21 cellular contexts compared by ENCODE assay signal in the genomic region with DNA sequence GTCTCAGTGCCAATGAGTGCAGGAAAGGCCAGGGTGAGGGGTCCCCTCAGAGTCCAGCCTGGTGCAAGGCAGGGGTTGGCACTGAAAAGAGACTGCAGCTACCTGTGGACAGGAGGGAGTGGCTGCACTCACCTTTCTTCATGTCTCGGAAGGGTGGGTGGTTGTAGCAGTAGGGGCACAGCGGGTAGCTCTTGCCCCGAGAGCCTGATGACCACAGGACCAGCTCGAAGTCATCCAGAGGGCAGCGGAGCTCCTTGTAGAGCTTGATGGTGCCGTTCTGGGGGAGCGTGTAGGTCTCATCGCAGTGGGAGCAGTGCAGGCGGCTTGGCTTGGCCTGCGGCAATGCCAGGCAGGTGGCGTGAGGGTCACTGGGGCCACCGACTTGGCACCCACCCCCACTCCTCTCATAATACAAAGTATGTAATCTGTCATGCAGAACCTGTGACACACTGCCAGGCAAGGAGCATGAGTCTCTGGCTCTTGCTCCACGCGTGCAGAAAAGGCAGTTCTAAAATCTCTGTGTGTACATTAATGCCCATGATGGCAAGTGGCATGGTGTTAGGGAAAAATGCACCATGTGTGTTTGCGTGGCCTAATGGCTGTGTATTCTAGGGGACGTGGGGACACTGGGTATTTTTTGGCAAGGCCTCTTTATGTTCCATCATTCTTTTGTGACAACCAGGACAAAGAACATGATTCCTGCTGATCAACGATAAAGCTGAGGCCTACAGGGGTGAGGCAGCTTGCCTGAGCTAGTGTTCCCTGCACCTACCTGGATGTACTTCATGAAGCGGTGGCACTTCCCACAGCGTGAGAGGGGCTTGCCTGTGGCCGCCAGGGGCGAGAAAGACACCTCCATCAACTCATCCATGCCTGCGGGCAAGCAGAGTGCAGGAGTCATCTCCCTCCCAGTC. TPM values are rescaled to one million over a fixed set of nuclear protein-coding genes. Genes with fewer than 3 reads are reported as not detected.
DNase-seq lines count a peak whose midpoint lies in the region; ATAC-seq, FAIRE-seq and TF ChIP-seq lines count a peak whose summit lies in the region.
"Had no signal": no experiment of that assay in that cellular context is flagged by ENCODE, and none has a peak within 500 bp of the region (broad histone marks: within the 10 kb centered on the region; RNA-seq: fewer than 3 reads in every experiment).

No MANE protein-coding gene starts in this region.

- H3K4me3 Mint-ChIP-seq in endothelial cell (ENCODE audit: unreplicated experiment), result no peak overlapping the region
- H3K4me3 Mint-ChIP-seq: CD4-positive, CD25-positive, alpha-beta regulatory T cell; CD8-positive, alpha-beta memory T cell; GM23338 had no signal

- TF ChIP-seq EP300 in HepG2 (IDR thresholded peaks at IDR 0.05; ENCODE audit: low read depth in 2 of 2, low read length in 2 of 2) (no peak), HepG2 (CRISPR knock-in tag; IDR thresholded peaks at IDR 0.05; ENCODE audit: borderline replicate concordance) (no peak)

- H3K27ac Mint-ChIP-seq in endothelial cell (ENCODE audit: unreplicated experiment), result peak overlapping the region; percentile 41
- H3K27ac Mint-ChIP-seq: CD4-positive, CD25-positive, alpha-beta regulatory T cell; GM23338 had no signal

- no peak overlapping the region for H3K4ac ChIP-seq in neuronal stem cell (ENCODE audit: low read length)

- H2AK5ac ChIP-seq in neuronal stem cell (ENCODE audit: low read depth, low read length), result no peak overlapping the region

- no peaks in the 10 kb centered on the region for H3K9me3 ChIP-seq in HepG2 (ENCODE audit: low read length)
- no peaks in the 10 kb centered on the region for H3K9me3 ChIP-seq in right lobe of liver
- no peaks in the 10 kb centered on the region for H3K9me3 ChIP-seq in neuronal stem cell (replicated peaks in 1 of 2; ENCODE audit: control insufficient read depth in 2 of 2, insufficient read depth in 1 of 2, low read depth in 1 of 2, low read length in 2 of 2)
- H3K9me3 ChIP-seq: BE2C had no signal

- H2BK12ac ChIP-seq in neuronal stem cell (ENCODE audit: low read length), result no peak overlapping the region

- DNase-seq in HepG2 (ENCODE audit: low spot score) (no peak), right lobe of liver (no peak), endothelial cell (ENCODE audit: low spot score) (no peak), neuronal stem cell (ENCODE audit: low spot score) (no peak), A172 (ENCODE audit: low spot score) (no peak), GM13977 (ENCODE audit: low spot score) (no peak)
- DNase-seq: 8988T; BE2C; C1 segment of cervical spinal cord; CD4-positive, CD25-positive, alpha-beta regulatory T cell; CD8-positive, alpha-beta memory T cell; COR-L47; DMS 273 treated with DMSO at 0.1 percent for 48 hours; DMS53; DND-41; EL; HCEC 1CT had no signal

- ATAC-seq in HepG2, result no peak
- ATAC-seq in right lobe of liver, result no peak
- no peak for ATAC-seq in GM21526 (IDR thresholded peaks at IDR 0.05; ENCODE audit: low FRiP score, unreplicated experiment)
- ATAC-seq: GM23338 had no signal

- H3K27ac ChIP-seq in HepG2 (ENCODE audit: extremely low read length, insufficient read depth, low read length), result no peak overlapping the region
- H3K27ac ChIP-seq in right lobe of liver, result no peak overlapping the region
- no peak overlapping the region for H3K27ac ChIP-seq in neuronal stem cell (replicated peaks; ENCODE audit: low read length)

- H2BK120ac ChIP-seq in neuronal stem cell (ENCODE audit: low read depth, low read length), result no peak overlapping the region

- no peak for FAIRE-seq in HepG2 (lab: Jason Lieb, UNC)
- FAIRE-seq: GM18507, H54 had no signal

- no peak overlapping the region for H3K4me3 ChIP-seq in HepG2 (replicated peaks in 1 of 3; ENCODE audit: insufficient read depth in 1 of 3, low read depth in 2 of 3, low read length in 3 of 3)
- no peak overlapping the region for H3K4me3 ChIP-seq in right lobe of liver
- H3K4me3 ChIP-seq in neuronal stem cell (ENCODE audit: low read length in 2 of 2), result no peak overlapping the region
- H3K4me3 ChIP-seq: GM23338 had no signal

- H3K4me1 Mint-ChIP-seq in endothelial cell (ENCODE audit: unreplicated experiment), result no peaks in the 10 kb centered on the region
- H3K4me1 Mint-ChIP-seq: CD4-positive, CD25-positive, alpha-beta regulatory T cell; CD8-positive, alpha-beta memory T cell; GM23338 had no signal

- H3K4me1 ChIP-seq in HepG2 (ENCODE audit: insufficient read depth, low read length) (no peaks in the 10 kb centered on the region), right lobe of liver (no peaks in the 10 kb centered on the region), neuronal stem cell (ENCODE audit: control insufficient read depth in 2 of 2, insufficient read depth in 1 of 2, low read depth in 1 of 2, low read length in 2 of 2) (no peaks in the 10 kb centered on the region)
- H3K4me1 ChIP-seq: BE2C had no signal

- no peak overlapping the region for H4K91ac ChIP-seq in neuronal stem cell (ENCODE audit: low read depth, low read length, poor library complexity)

- CTCF ChIA-PET in HepG2 (lab: Yijun Ruan, JAX; ENCODE audit: low intra/inter-chr PET ratio, low total read pairs), result no interaction called here

- no peak overlapping the region for H3K14ac ChIP-seq in neuronal stem cell (ENCODE audit: low read length)

- no peak overlapping the region for H2AFZ ChIP-seq in HepG2 (ENCODE audit: low read length)
- H2AFZ ChIP-seq in neuronal stem cell (ENCODE audit: low read length), result no peak overlapping the region
- H2AFZ ChIP-seq: GM23338 had no signal

- TF ChIP-seq POLR2A in HepG2 (IDR thresholded peaks at IDR 0.05; ENCODE audit: insufficient read depth in 1 of 2, low read depth in 2 of 2, low read length in 2 of 2) (no peak; a peak in 1 of 4 replicates), right lobe of liver (IDR thresholded peaks at IDR 0.05) (no peak)

- H3K27me3 ChIP-seq in HepG2 (ENCODE audit: control insufficient read depth in 1 of 2, insufficient read depth in 2 of 2, low read length in 2 of 2), result no peaks in the 10 kb centered on the region
- H3K27me3 ChIP-seq in right lobe of liver, result no peaks in the 10 kb centered on the region
- no peaks in the 10 kb centered on the region for H3K27me3 ChIP-seq in neuronal stem cell (ENCODE audit: control insufficient read depth in 3 of 3, insufficient read depth in 3 of 3, low read depth in 1 of 3, low read length in 3 of 3)
- H3K27me3 ChIP-seq: BE2C had no signal

- TSS peak; percentile 34 for BruUV-seq in HepG2 (replicated peaks; lab: Mats Ljungman, UMichigan)

- H3K79me1 ChIP-seq in neuronal stem cell (ENCODE audit: low read depth, low read length), result no peaks in the 10 kb centered on the region

- H3K36me3 ChIP-seq in HepG2 (replicated peaks in 1 of 2; ENCODE audit: control insufficient read depth in 1 of 2, insufficient read depth in 2 of 2, low read length in 2 of 2), result peaks cover 12 to 29% of the 10 kb centered on the region in 2 experiments; a peak in 3 of 5 replicates
- H3K36me3 ChIP-seq in right lobe of liver, result peaks cover 0 to 39% (median 7%) of the 10 kb centered on the region in 4 donors
- H3K36me3 ChIP-seq in neuronal stem cell (replicated peaks in 1 of 2; ENCODE audit: control insufficient read depth in 2 of 2, insufficient read depth in 2 of 2, low read length in 2 of 2), result peaks cover 38 to 55% of the 10 kb centered on the region in 2 donors

- H4K20me1 ChIP-seq in HepG2 (ENCODE audit: insufficient read depth, low read length), result no peaks in the 10 kb centered on the region

- TF ChIP-seq CTCF in HepG2 (CRISPR knock-in tag; IDR thresholded peaks at IDR 0.05) (no peak), right lobe of liver (IDR thresholded peaks at IDR 0.05) (no peak), endothelial cell (IDR thresholded peaks at IDR 0.05; ENCODE audit: unreplicated experiment) (no peak), GM13977 (IDR thresholded peaks at IDR 0.05; ENCODE audit: extremely low read depth, insufficient read depth, missing control alignments) (no peak)

- H2BK5ac ChIP-seq in neuronal stem cell (ENCODE audit: low read length), result no peak overlapping the region

- H3K36me3 Mint-ChIP-seq in endothelial cell (ENCODE audit: low read depth, unreplicated experiment), result peaks cover 14% of the 10 kb centered on the region

- peak overlapping the region; percentile 40 for H3K23ac ChIP-seq in neuronal stem cell (ENCODE audit: low read depth, low read length, poor library complexity)

- H3K9ac ChIP-seq in HepG2 (ENCODE audit: insufficient read depth, low read depth, low read length) (no peak overlapping the region), neuronal stem cell (ENCODE audit: low read depth, low read length, poor library complexity) (peak overlapping the region; percentile 12)

- WGBS in HepG2 (ENCODE audit: low lambda C conversion rate), result 95% methylated on average over 14 of the region's 22 CpGs
- 61% methylated on average over 2 of the region's 22 CpGs for WGBS in right lobe of liver (ENCODE audit: insufficient coverage, low coverage, low lambda C conversion rate, missing lambda C conversion rate)
- WGBS in neuronal stem cell (ENCODE audit: extremely low coverage in 2 of 2, insufficient read length in 2 of 2, insufficient replicate concordance in 1 of 2), 2 donors, result no CpG with 5 or more reads among the region's 22 CpGs

- no peak overlapping the region for H2BK15ac ChIP-seq in neuronal stem cell (ENCODE audit: low read length)

- POLR2A ChIA-PET in HepG2 (lab: Yijun Ruan, JAX), result no interaction called here

- no peaks in the 10 kb centered on the region for H3K9me3 Mint-ChIP-seq in endothelial cell (ENCODE audit: unreplicated experiment)
- H3K9me3 Mint-ChIP-seq: CD4-positive, CD25-positive, alpha-beta regulatory T cell; CD8-positive, alpha-beta memory T cell had no signal

- peaks cover 16% of the 10 kb centered on the region for H3K27me3 Mint-ChIP-seq in endothelial cell (ENCODE audit: unreplicated experiment)
- H3K27me3 Mint-ChIP-seq: CD4-positive, CD25-positive, alpha-beta regulatory T cell; CD8-positive, alpha-beta memory T cell had no signal

- H3K18ac ChIP-seq in neuronal stem cell (ENCODE audit: low read length), result no peak overlapping the region

- no peaks in the 10 kb centered on the region for H3K79me2 ChIP-seq in HepG2 (ENCODE audit: insufficient read depth, low read length)

- no peak overlapping the region for H4K8ac ChIP-seq in neuronal stem cell (ENCODE audit: low read depth, low read length)

- intact Hi-C loops in HepG2 (cut with micrococcal nuclease; ENCODE audit: unreplicated experiment) (no loop called here), right lobe of liver (cut with DNase I) (no loop called here)

- H3K4me2 ChIP-seq in HepG2 (ENCODE audit: low read depth, low read length) (no peak overlapping the region), neuronal stem cell (ENCODE audit: insufficient read depth, low read length, poor library complexity, severe bottlenecking) (no peak overlapping the region)
- H3K4me2 ChIP-seq: GM23338 had no signal

- in situ Hi-C loops in HepG2 (cut with HindIII; ENCODE audit: extremely low pct_ligation_motif_present, low pct_unique_long_range_greater_than_20kb) (no loop called here), GM13977 (cut with MboI; ENCODE audit: low pct_unique_long_range_greater_than_20kb, low sequenced_read_pairs, unreplicated experiment) (no loop called here)

- no peak for TF ChIP-seq RAD21 in HepG2 (CRISPR knock-in tag; IDR thresholded peaks at IDR 0.05)

RNA-seq across cellular contexts. Expression of gene PPM1F, which starts 6.0 kb away (rescaled TPM):
- 19.6 and 20.4 TPM in 2 replicates for total RNA-seq in HepG2 (2016; rRNA removed; fragmentation: Illumina TruSeq; extraction: Trizol)
- total RNA-seq in HepG2 (2016; cell fraction: cytosol; rRNA removed; fragmentation: Illumina TruSeq; extraction: Trizol; ENCODE audit: low read depth), result 1.8 TPM in 2 replicates
- 19.5 and 19.8 TPM in 2 replicates for total RNA-seq in HepG2 (2016; cell fraction: insoluble cytoplasmic fraction; rRNA removed; fragmentation: Illumina TruSeq; extraction: Trizol)
- total RNA-seq in HepG2 (2016; cell fraction: membrane; rRNA removed; fragmentation: Illumina TruSeq; extraction: Trizol), result 5.8 and 7.5 TPM in 2 replicates
- 13.2 and 13.5 TPM in 2 replicates for total RNA-seq in HepG2 (2016; cell fraction: nucleus; rRNA removed; fragmentation: Illumina TruSeq; extraction: Trizol)
- 11.0 and 14.4 TPM in 2 replicates for polyA plus RNA-seq in HepG2 (2011; rRNA removed)
- 8.9 and 10.5 TPM in 2 replicates for polyA plus RNA-seq in HepG2 (2011; cell fraction: cytosol; rRNA removed)
- polyA plus RNA-seq in HepG2 (2011; cell fraction: nucleus; rRNA removed), result 51.0 and 62.2 TPM in 2 replicates
- 7.7 and 10.0 TPM in 2 replicates for polyA plus RNA-seq in HepG2 (2012)
- polyA plus RNA-seq in HepG2 (2016; cell fraction: cytosol; fragmentation: Illumina TruSeq; extraction: Trizol; ENCODE audit: low read depth), result 1.2 and 1.9 TPM in 2 replicates
- polyA plus RNA-seq in HepG2 (2016; cell fraction: insoluble cytoplasmic fraction; fragmentation: Illumina TruSeq; extraction: Trizol; ENCODE audit: low read depth), result 11.3 and 12.7 TPM in 2 replicates
- polyA plus RNA-seq in HepG2 (2016; cell fraction: membrane; fragmentation: Illumina TruSeq; extraction: Trizol; ENCODE audit: low read depth), result 3.0 and 4.1 TPM in 2 replicates
- polyA plus RNA-seq in HepG2 (2016; cell fraction: nucleus; fragmentation: Illumina TruSeq; extraction: Trizol; ENCODE audit: insufficient read depth, low read depth), result 19.5 and 30.2 TPM in 2 replicates
- 9.9 and 30.7 TPM in 2 replicates for polyA minus RNA-seq in HepG2 (2011; rRNA and poly(A)+ RNA removed; ENCODE audit: low replicate concordance)
- polyA minus RNA-seq in HepG2 (2011; cell fraction: cytosol; rRNA and poly(A)+ RNA removed), result 9.1 and 9.8 TPM in 2 replicates
- polyA minus RNA-seq in HepG2 (2011; cell fraction: nucleus; rRNA and poly(A)+ RNA removed), result 7.8 and 8.6 TPM in 2 replicates
- 10 to 100 TPM in 4 of 6 experiments, 1 to 10 TPM in 2; 5.0 to 19.4 (median 12.8) TPM for total RNA-seq in right lobe of liver
- 244 TPM for total RNA-seq in endothelial cell (ENCODE audit: unreplicated experiment)
- 17.8 TPM for polyA plus RNA-seq in neuronal stem cell (2013, experiment 1 of 2)
- polyA plus RNA-seq in neuronal stem cell (2013, experiment 2 of 2), result 16.6 TPM
- 37.6 and 43.3 TPM in 2 replicates for total RNA-seq in A172 (2014; rRNA removed; shearing (Covaris generic))

RNA-seq across cellular contexts. Expression of gene TOP3B, which starts 24.0 kb away (rescaled TPM):
- total RNA-seq in HepG2 (2016; rRNA removed; fragmentation: Illumina TruSeq; extraction: Trizol) (18.2 and 28.5 TPM in 2 replicates), right lobe of liver (10 to 100 TPM; 13.5 to 20.4 (median 15.6) TPM), endothelial cell (ENCODE audit: unreplicated experiment) (55.6 TPM)
- total RNA-seq in HepG2 (2016; cell fraction: cytosol; rRNA removed; fragmentation: Illumina TruSeq; extraction: Trizol; ENCODE audit: low read depth), result 15.2 and 19.6 TPM in 2 replicates
- total RNA-seq in HepG2 (2016; cell fraction: insoluble cytoplasmic fraction; rRNA removed; fragmentation: Illumina TruSeq; extraction: Trizol), result 16.3 and 26.7 TPM in 2 replicates
- total RNA-seq in HepG2 (2016; cell fraction: membrane; rRNA removed; fragmentation: Illumina TruSeq; extraction: Trizol), result 11.0 and 11.7 TPM in 2 replicates
- total RNA-seq in HepG2 (2016; cell fraction: nucleus; rRNA removed; fragmentation: Illumina TruSeq; extraction: Trizol), result 44.1 and 55.2 TPM in 2 replicates
- polyA plus RNA-seq in HepG2 (2011; rRNA removed), result 29.7 and 36.2 TPM in 2 replicates
- 8.8 and 12.0 TPM in 2 replicates for polyA plus RNA-seq in HepG2 (2011; cell fraction: cytosol; rRNA removed)
- polyA plus RNA-seq in HepG2 (2011; cell fraction: nucleus; rRNA removed), result 321 and 373 TPM in 2 replicates
- 22.3 and 45.3 TPM in 2 replicates for polyA plus RNA-seq in HepG2 (2012)
- polyA plus RNA-seq in HepG2 (2016; cell fraction: cytosol; fragmentation: Illumina TruSeq; extraction: Trizol; ENCODE audit: low read depth), result 1.6 and 1.8 TPM in 2 replicates
- polyA plus RNA-seq in HepG2 (2016; cell fraction: insoluble cytoplasmic fraction; fragmentation: Illumina TruSeq; extraction: Trizol; ENCODE audit: low read depth), result 13.9 and 14.0 TPM in 2 replicates
- 2.7 and 2.9 TPM in 2 replicates for polyA plus RNA-seq in HepG2 (2016; cell fraction: membrane; fragmentation: Illumina TruSeq; extraction: Trizol; ENCODE audit: low read depth)
- 115 and 122 TPM in 2 replicates for polyA plus RNA-seq in HepG2 (2016; cell fraction: nucleus; fragmentation: Illumina TruSeq; extraction: Trizol; ENCODE audit: insufficient read depth, low read depth)
- polyA minus RNA-seq in HepG2 (2011; rRNA and poly(A)+ RNA removed; ENCODE audit: low replicate concordance), result 29.4 and 31.9 TPM in 2 replicates
- 3.7 and 5.9 TPM in 2 replicates for polyA minus RNA-seq in HepG2 (2011; cell fraction: cytosol; rRNA and poly(A)+ RNA removed)
- 49.7 and 52.4 TPM in 2 replicates for polyA minus RNA-seq in HepG2 (2011; cell fraction: nucleus; rRNA and poly(A)+ RNA removed)
- polyA plus RNA-seq in neuronal stem cell (2013, experiment 1 of 2), result 25.4 TPM
- polyA plus RNA-seq in neuronal stem cell (2013, experiment 2 of 2), result 27.0 TPM
- 18.8 and 20.5 TPM in 2 replicates for total RNA-seq in A172 (2014; rRNA removed; shearing (Covaris generic))
